Comparison of ENCODE assay signal across 8 cellular contexts in genomic region chr3:126752303-126753190, GRCh38. TPM values are rescaled to one million over a fixed set of nuclear protein-coding genes. Genes with fewer than 3 reads are reported as not detected.
A peak's percentile ranks its signal among the peaks of the same experiment; 100 is the strongest.
DNase-seq lines count a peak whose midpoint lies in the region; ATAC-seq and TF ChIP-seq lines count a peak whose summit lies in the region.

No MANE protein-coding gene starts in this region.

- H3K4me1 ChIP-seq in right lobe of liver = no peaks in the 10 kb centered on the region

- H3K27me3 ChIP-seq in right lobe of liver = no peaks in the 10 kb centered on the region

- no peak overlapping the region for H3K4me3 Mint-ChIP-seq in activated CD4-positive, alpha-beta T cell treated with anti-CD3 and anti-CD28 coated beads for 36 hours

- intact Hi-C loops in activated CD4-positive, alpha-beta T cell treated with anti-CD3 and anti-CD28 coated beads for 36 hours (cut with DNase I, micrococcal nuclease) = loop anchor here in 1 of 2 experiments (1.0 kb wide), 3 partner anchors 230 to 795 kb away; no protein-coding TSS in a partner anchor
- intact Hi-C loops in right lobe of liver (cut with DNase I) = loop anchor here (10.0 kb wide), 3 partner anchors 212 to 802 kb away; no protein-coding TSS in a partner anchor

- H3K4me3 ChIP-seq in HFF-Myc (replicated peaks; ENCODE audit: low read depth, low read length) (no peak overlapping the region), right lobe of liver (no peak overlapping the region)

- no peaks in the 10 kb centered on the region for H3K9me3 ChIP-seq in right lobe of liver

- TF ChIP-seq CTCF in HFF-Myc (IDR thresholded peaks at IDR 0.05; ENCODE audit: low read depth, low read length, missing control alignments) (peak; percentile 94), right lobe of liver (IDR thresholded peaks at IDR 0.05) (peak; percentile 75 to 81 (median 77))

- no peak overlapping the region for H3K27ac ChIP-seq in right lobe of liver

- H3K36me3 Mint-ChIP-seq in activated CD4-positive, alpha-beta T cell treated with anti-CD3 and anti-CD28 coated beads for 36 hours (ENCODE audit: low read depth) = no peaks in the 10 kb centered on the region

- 65% methylated on average over 12 of the region's 15 CpGs for WGBS in right lobe of liver (ENCODE audit: insufficient coverage, low coverage, low lambda C conversion rate, missing lambda C conversion rate)

- CTCF ChIA-PET in activated CD4-positive, alpha-beta T cell treated with anti-CD3 and anti-CD28 coated beads for 36 hours (lab: Charles Lee) = interaction anchor here (1.2 to 1.5 kb wide), 3 partner anchors 11 to 25 kb away, joined by 3 to 6 read pairs (median 3); no protein-coding TSS in a partner anchor

- H3K27me3 Mint-ChIP-seq in activated CD4-positive, alpha-beta T cell treated with anti-CD3 and anti-CD28 coated beads for 36 hours = no peaks in the 10 kb centered on the region

- DNase-seq in DMS79 treated with DMSO at 0.1 percent for 48 hours (lab: John Stamatoyannopoulos, UW) (peak; percentile 75), HFF-Myc (ENCODE audit: extremely low read depth, low read depth) (peak; percentile 38), NCI-H2171 treated with DMSO at 0.1 percent for 48 hours (lab: John Stamatoyannopoulos, UW) (peak; percentile 70), dermis blood vessel endothelial cell (peak; percentile 87), right lobe of liver (peak; percentile 70 to 73 (median 73))
- DNase-seq in activated CD4-positive, alpha-beta T cell treated with anti-CD3 and anti-CD28 coated beads for 36 hours = peak; percentile 78
- peak; percentile 2 to 48 (median 3) for DNase-seq in stimulated activated CD4-positive, alpha-beta T cell treated with anti-CD3 and anti-CD28 coated beads, TNF-alpha, amount 100 ng/mL, for 24 hours (ENCODE audit: low read depth in 3 of 3)

- H3K4me1 Mint-ChIP-seq in activated CD4-positive, alpha-beta T cell treated with anti-CD3 and anti-CD28 coated beads for 36 hours = no peaks in the 10 kb centered on the region

- no peaks in the 10 kb centered on the region for H3K9me3 Mint-ChIP-seq in activated CD4-positive, alpha-beta T cell treated with anti-CD3 and anti-CD28 coated beads for 36 hours (ENCODE audit: low read depth)

- H3K36me3 ChIP-seq in right lobe of liver = no peaks in the 10 kb centered on the region

- peak; percentile 90 for ATAC-seq in activated CD4-positive, alpha-beta T cell treated with anti-CD3 and anti-CD28 coated beads for 36 hours
- ATAC-seq in right lobe of liver (peak; percentile 87 to 97 (median 92)), HG03045 (IDR thresholded peaks at IDR 0.05; ENCODE audit: unreplicated experiment) (no peak)

- no peak overlapping the region for H3K27ac Mint-ChIP-seq in activated CD4-positive, alpha-beta T cell treated with anti-CD3 and anti-CD28 coated beads for 36 hours

- no peak for TF ChIP-seq POLR2A in right lobe of liver (IDR thresholded peaks at IDR 0.05)

- POLR2A ChIA-PET in activated CD4-positive, alpha-beta T cell treated with anti-CD3 and anti-CD28 coated beads for 36 hours (lab: Charles Lee) = no interaction called here

RNA-seq across cellular contexts. Expression of gene CHCHD6, which starts 48.5 kb away (rescaled TPM):
- 10 to 100 TPM; 17.1 to 17.7 TPM for total RNA-seq in activated CD4-positive, alpha-beta T cell treated with anti-CD3 and anti-CD28 coated beads for 36 hours
- 3.7 and 5.6 TPM in 2 replicates for total RNA-seq in dermis blood vessel endothelial cell
- total RNA-seq in right lobe of liver = 1 to 10 TPM; 1.7 to 5.3 (median 4.2) TPM

Comparison
In these comparisons a context has a peak if more than half of its experiments do, and no peak if none do; other contexts are left out.
1. DNase-seq: peak in every context shown above with its lines; median percentile 87 in dermis blood vessel endothelial cell; 78 in activated CD4-positive, alpha-beta T cell treated with anti-CD3 and anti-CD28 coated beads for 36 hours; 75 in DMS79 treated with DMSO at 0.1 percent for 48 hours; 73 in right lobe of liver; 70 in NCI-H2171 treated with DMSO at 0.1 percent for 48 hours; 38 in HFF-Myc; 3 in stimulated activated CD4-positive, alpha-beta T cell treated with anti-CD3 and anti-CD28 coated beads, TNF-alpha, amount 100 ng/mL, for 24 hours.